ENCODE assay signal across 24 cellular contexts in genomic region chr7:2213551-2214215, GRCh38. TPM values are rescaled to one million over a fixed set of nuclear protein-coding genes. Genes with fewer than 3 reads are reported as not detected.
A peak's percentile ranks its signal among the peaks of the same experiment; 100 is the strongest.
DNase-seq lines count a peak whose midpoint lies in the region; ATAC-seq, FAIRE-seq and TF ChIP-seq lines count a peak whose summit lies in the region.
"Had no signal": no experiment of that assay in that cellular context is flagged by ENCODE, and none has a peak within 500 bp of the region (broad histone marks: within the 10 kb centered on the region; RNA-seq: fewer than 3 reads in every experiment).

No MANE protein-coding gene starts in this region.

- CTCF ChIA-PET in activated naive CD4-positive, alpha-beta T cell treated with anti-CD3 and anti-CD28 coated beads, Interleukin-2, amount 10 ng/mL, durations not matched to agents 7 days and 5 days (lab: Charles Lee) = no interaction called here
- CTCF ChIA-PET in activated CD8-positive, alpha-beta T cell treated with anti-CD3 and anti-CD28 coated beads for 36 hours (lab: Charles Lee) = no interaction called here

- TF ChIP-seq CTCF in activated CD8-positive, alpha-beta T cell treated with anti-CD3 and anti-CD28 coated beads for 36 hours (IDR thresholded peaks at IDR 0.05) = no peak
- no peak for TF ChIP-seq CTCF in left ventricle myocardium inferior (IDR thresholded peaks at IDR 0.05; ENCODE audit: borderline replicate concordance)
- TF ChIP-seq CTCF in mesothelial cell of epicardium (IDR thresholded peaks at IDR 0.05; ENCODE audit: unreplicated experiment) = no peak
- no peak for TF ChIP-seq CTCF in prostate gland (IDR thresholded peaks at IDR 0.05)

- no peak for DNase-seq in activated naive CD4-positive, alpha-beta T cell treated with anti-CD3 and anti-CD28 coated beads, Interleukin-2, amount 10 ng/mL, durations not matched to agents 7 days and 5 days
- no peak for DNase-seq in activated naive CD4-positive, alpha-beta T cell (lab: John Stamatoyannopoulos, UW)
- no peak for DNase-seq in activated CD8-positive, alpha-beta T cell treated with anti-CD3 and anti-CD28 coated beads for 36 hours
- DNase-seq in left ventricle myocardium inferior = peak; percentile 80
- no peak for DNase-seq in urothelium cell line (ENCODE audit: low spot score)
- no peak for DNase-seq in mesothelial cell of epicardium (ENCODE audit: low spot score in 2 of 2, unreplicated experiment in 2 of 2)
- DNase-seq in prostate gland (ENCODE audit: low spot score) = no peak
- DNase-seq: activated naive CD4-positive, alpha-beta T cell treated with anti-CD3 and anti-CD28 coated beads, Interleukin-2, amount 50 U/mL, for 16 hours; BE2C; HFFc6; Kasumi-1; midbrain; naive thymus-derived CD4-positive, alpha-beta T cell; occipital lobe; RPMI8226; SK-N-SH; stimulated activated CD4-positive, alpha-beta T cell treated with anti-CD3 and anti-CD28 coated beads, Interleukin-1b, Interleukin-23, amount 100 ng/mL, for 48 hours had no signal

- no peaks in the 10 kb centered on the region for H3K9me3 ChIP-seq in left ventricle myocardium inferior (replicated peaks)
- H3K9me3 ChIP-seq in prostate gland = no peaks in the 10 kb centered on the region
- H3K9me3 ChIP-seq: BE2C, breast epithelium, SK-N-SH, tibial nerve had no signal

- H3K27me3 Mint-ChIP-seq in activated naive CD4-positive, alpha-beta T cell treated with anti-CD3 and anti-CD28 coated beads, Interleukin-2, amount 10 ng/mL, durations not matched to agents 7 days and 5 days = no peaks in the 10 kb centered on the region
- H3K27me3 Mint-ChIP-seq in activated CD8-positive, alpha-beta T cell treated with anti-CD3 and anti-CD28 coated beads for 36 hours = no peaks in the 10 kb centered on the region
- no peaks in the 10 kb centered on the region for H3K27me3 Mint-ChIP-seq in mesothelial cell of epicardium (ENCODE audit: low read depth)
- H3K27me3 Mint-ChIP-seq: naive thymus-derived CD4-positive, alpha-beta T cell had no signal

- H3K9me3 Mint-ChIP-seq in activated naive CD4-positive, alpha-beta T cell treated with anti-CD3 and anti-CD28 coated beads, Interleukin-2, amount 10 ng/mL, durations not matched to agents 7 days and 5 days = no peaks in the 10 kb centered on the region
- H3K9me3 Mint-ChIP-seq in activated CD8-positive, alpha-beta T cell treated with anti-CD3 and anti-CD28 coated beads for 36 hours = no peaks in the 10 kb centered on the region
- H3K9me3 Mint-ChIP-seq in mesothelial cell of epicardium = no peaks in the 10 kb centered on the region
- H3K9me3 Mint-ChIP-seq: HFFc6; naive thymus-derived CD4-positive, alpha-beta T cell had no signal

- H3K4me3 Mint-ChIP-seq in activated naive CD4-positive, alpha-beta T cell treated with anti-CD3 and anti-CD28 coated beads, Interleukin-2, amount 10 ng/mL, durations not matched to agents 7 days and 5 days = no peak overlapping the region
- H3K4me3 Mint-ChIP-seq in activated CD8-positive, alpha-beta T cell treated with anti-CD3 and anti-CD28 coated beads for 36 hours = no peak overlapping the region
- H3K4me3 Mint-ChIP-seq in mesothelial cell of epicardium = no peak overlapping the region
- H3K4me3 Mint-ChIP-seq: HFFc6 had no signal

- H3K4me1 ChIP-seq in left ventricle myocardium inferior (peaks cover 31% of the 10 kb centered on the region), prostate gland (replicated peaks) (no peaks in the 10 kb centered on the region)
- H3K4me1 ChIP-seq: BE2C, breast epithelium had no signal

- WGBS in prostate gland = 92% methylated on average over 15 of the region's 15 CpGs

- no peak overlapping the region for H3K4me3 ChIP-seq in left ventricle myocardium inferior
- no peak overlapping the region for H3K4me3 ChIP-seq in prostate gland
- H3K4me3 ChIP-seq: breast epithelium, coronary artery, GM23248, skin epidermis, tibial nerve had no signal

- no peak for TF ChIP-seq POLR2A in prostate gland (IDR thresholded peaks at IDR 0.05)

- H3K4me1 Mint-ChIP-seq in activated naive CD4-positive, alpha-beta T cell treated with anti-CD3 and anti-CD28 coated beads, Interleukin-2, amount 10 ng/mL, durations not matched to agents 7 days and 5 days = peaks cover 11% of the 10 kb centered on the region
- peaks cover 5% of the 10 kb centered on the region for H3K4me1 Mint-ChIP-seq in activated CD8-positive, alpha-beta T cell treated with anti-CD3 and anti-CD28 coated beads for 36 hours (ENCODE audit: low read depth)
- H3K4me1 Mint-ChIP-seq in mesothelial cell of epicardium = no peaks in the 10 kb centered on the region

- H3K27me3 ChIP-seq in left ventricle myocardium inferior (ENCODE audit: low read depth) (no peaks in the 10 kb centered on the region), prostate gland (replicated peaks; ENCODE audit: insufficient read depth) (no peaks in the 10 kb centered on the region)
- H3K27me3 ChIP-seq: BE2C, breast epithelium, tibial nerve had no signal

- H3K27ac Mint-ChIP-seq in activated naive CD4-positive, alpha-beta T cell treated with anti-CD3 and anti-CD28 coated beads, Interleukin-2, amount 10 ng/mL, durations not matched to agents 7 days and 5 days = peak overlapping the region; percentile 55
- H3K27ac Mint-ChIP-seq in activated CD8-positive, alpha-beta T cell treated with anti-CD3 and anti-CD28 coated beads for 36 hours = peak overlapping the region; percentile 65
- no peak overlapping the region for H3K27ac Mint-ChIP-seq in mesothelial cell of epicardium
- H3K27ac Mint-ChIP-seq: HFFc6 had no signal

- POLR2A ChIA-PET in activated CD8-positive, alpha-beta T cell treated with anti-CD3 and anti-CD28 coated beads for 36 hours (lab: Charles Lee) = no interaction called here

- peaks cover 40% of the 10 kb centered on the region for H3K36me3 Mint-ChIP-seq in activated naive CD4-positive, alpha-beta T cell treated with anti-CD3 and anti-CD28 coated beads, Interleukin-2, amount 10 ng/mL, durations not matched to agents 7 days and 5 days
- H3K36me3 Mint-ChIP-seq in activated CD8-positive, alpha-beta T cell treated with anti-CD3 and anti-CD28 coated beads for 36 hours (ENCODE audit: low read depth) = peaks cover 26% of the 10 kb centered on the region
- H3K36me3 Mint-ChIP-seq in mesothelial cell of epicardium = peaks cover 49% of the 10 kb centered on the region

- no peak for ATAC-seq in activated CD8-positive, alpha-beta T cell treated with anti-CD3 and anti-CD28 coated beads for 36 hours
- no peak for ATAC-seq in SK-N-SH treated with all-trans-retinoic acid at 6 μM for 48 hours
- ATAC-seq: esophagus mucosa; naive thymus-derived CD4-positive, alpha-beta T cell had no signal

- FAIRE-seq in urothelium cell line (lab: Jason Lieb, UNC) = peak; percentile 96

- intact Hi-C loops in activated CD8-positive, alpha-beta T cell treated with anti-CD3 and anti-CD28 coated beads for 36 hours (cut with micrococcal nuclease) = no loop called here
- intact Hi-C loops in left ventricle myocardium inferior (cut with micrococcal nuclease) = no loop called here
- intact Hi-C loops in prostate gland (cut with DNase I) = loop anchor here (5.0 kb wide), 1 partner anchor 551 kb away; no protein-coding TSS in a partner anchor

- peak overlapping the region; percentile 88 for H3K27ac ChIP-seq in left ventricle myocardium inferior (replicated peaks)
- H3K27ac ChIP-seq in prostate gland = no peak overlapping the region
- H3K27ac ChIP-seq: breast epithelium, coronary artery, GM23248, tibial nerve had no signal

- H3K36me3 ChIP-seq in left ventricle myocardium inferior (peaks cover 66% of the 10 kb centered on the region), prostate gland (peaks cover 0 to 20% of the 10 kb centered on the region in 2 donors)
- H3K36me3 ChIP-seq: breast epithelium had no signal

TF ChIP-seq in SK-N-SH treated with all-trans-retinoic acid at 6 μM for 48 hours, 23 proteins besides CTCF, POLR2A, EP300 and RAD21 (continues in another document):
- TF ChIP-seq TCF4 (CRISPR knock-in tag; IDR thresholded peaks at IDR 0.05; ENCODE audit: borderline replicate concordance) (no peak), ISL1 (CRISPR knock-in tag; IDR thresholded peaks at IDR 0.05) (no peak), CREB5 (CRISPR knock-in tag; IDR thresholded peaks at IDR 0.05; ENCODE audit: low read depth) (no peak), ZNF565 (CRISPR knock-in tag; conservative IDR thresholded peaks at IDR 0.05; ENCODE audit: low read depth) (no peak), RARB (CRISPR knock-in tag; IDR thresholded peaks at IDR 0.05) (no peak), ZFP3 (CRISPR knock-in tag; IDR thresholded peaks at IDR 0.05) (no peak), OSR1 (CRISPR knock-in tag; IDR thresholded peaks at IDR 0.05) (no peak), BACH2 (CRISPR knock-in tag; IDR thresholded peaks at IDR 0.05; ENCODE audit: borderline replicate concordance) (no peak), PPARA (CRISPR knock-in tag; IDR thresholded peaks at IDR 0.05; ENCODE audit: borderline replicate concordance) (no peak)

RNA-seq across cellular contexts. Expression of gene MAD1L1, which starts 19.1 kb away (rescaled TPM):
- total RNA-seq in activated CD8-positive, alpha-beta T cell treated with anti-CD3 and anti-CD28 coated beads for 36 hours = 10 to 100 TPM; 40.0 to 44.7 TPM
- total RNA-seq in left ventricle myocardium inferior = 16.2 TPM
- total RNA-seq in mesothelial cell of epicardium = 39.0 to 45.0 TPM (median 41.2 TPM) in 3 replicates
- 10 to 100 TPM; 79.3 to 91.9 TPM for total RNA-seq in prostate gland

RNA-seq across cellular contexts. Expression of gene MRM2, which starts 28.3 kb away (rescaled TPM):
- 10 to 100 TPM; 30.3 to 31.9 TPM for total RNA-seq in activated CD8-positive, alpha-beta T cell treated with anti-CD3 and anti-CD28 coated beads for 36 hours
- total RNA-seq in left ventricle myocardium inferior (19.9 TPM), mesothelial cell of epicardium (25.2 to 26.1 TPM (median 25.3 TPM) in 3 replicates), prostate gland (10 to 100 TPM; 21.8 to 23.0 TPM)

RNA-seq across cellular contexts. Expression of gene NUDT1, which starts 28.3 kb away (rescaled TPM):
- total RNA-seq in activated CD8-positive, alpha-beta T cell treated with anti-CD3 and anti-CD28 coated beads for 36 hours = 10 to 100 TPM; 90.2 to 93.9 TPM
- total RNA-seq in left ventricle myocardium inferior (12.5 TPM), mesothelial cell of epicardium (16.1 to 19.2 TPM (median 17.3 TPM) in 3 replicates), prostate gland (10 to 100 TPM; 18.1 to 35.3 TPM)
